Comparison of ENCODE assay signal across 8 cellular contexts in the genomic region with DNA sequence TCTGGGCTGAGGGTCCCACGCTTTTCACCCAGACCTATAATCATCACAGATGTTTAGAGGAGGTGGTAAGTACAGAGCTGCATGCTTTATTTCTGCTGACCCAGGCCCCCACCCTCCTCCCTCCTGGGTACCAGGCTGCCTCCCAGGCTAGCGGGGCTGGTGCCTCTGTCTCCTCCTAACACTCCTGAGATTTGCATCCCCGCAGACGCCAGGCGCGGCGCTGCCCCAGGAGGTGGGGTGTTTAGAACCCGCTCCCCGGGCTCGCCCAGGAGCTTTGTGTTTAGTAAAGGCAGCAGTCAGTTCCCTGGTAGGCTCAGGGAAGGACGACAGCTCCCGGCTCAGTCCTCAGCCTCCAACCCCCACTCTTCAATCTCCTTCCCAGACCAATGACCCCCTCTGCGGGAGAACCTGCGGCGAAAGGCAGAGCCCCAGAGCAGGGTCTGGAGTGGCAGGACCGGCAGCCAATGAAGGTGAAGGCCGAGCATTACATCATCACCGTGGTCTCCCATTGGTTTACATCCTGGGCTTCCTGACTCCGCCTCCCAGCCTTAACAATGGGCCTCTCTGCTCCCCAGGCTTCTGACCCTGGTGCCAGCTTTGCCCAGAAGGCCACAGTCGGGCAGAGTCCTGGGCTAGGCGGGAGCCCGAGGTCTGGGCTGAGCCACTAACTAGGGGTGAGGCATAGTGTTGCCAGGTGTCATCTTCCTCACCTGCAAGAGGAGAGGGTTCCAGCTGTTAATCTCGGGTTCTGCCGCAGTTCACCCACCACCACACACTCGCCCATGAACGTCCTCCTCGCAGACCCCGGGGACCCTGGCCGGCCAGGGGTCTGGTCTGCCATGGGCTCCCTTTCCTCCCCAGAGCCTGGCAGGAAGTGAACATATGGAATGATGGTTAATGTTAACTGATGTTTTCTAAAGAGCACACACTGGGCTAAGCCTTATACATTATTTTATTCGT. TPM values are rescaled to one million over a fixed set of nuclear protein-coding genes. Genes with fewer than 3 reads are reported as not detected.
DNase-seq lines count a peak whose midpoint lies in the region; TF ChIP-seq lines count a peak whose summit lies in the region.

No MANE protein-coding gene starts in this region.

- DNase-seq in SIG-M5 treated with dmso at 0.1 percent for 504 hours (lab: John Stamatoyannopoulos, UW; ENCODE audit: unreplicated experiment) = peak; percentile 52
- no peak for DNase-seq in SIG-M5 (lab: John Stamatoyannopoulos, UW)
- peak; percentile 34 to 57 for DNase-seq in SJSA1 (ENCODE audit: low read depth in 1 of 2, low spot score in 2 of 2)
- peak; percentile 87 for DNase-seq in foreskin melanocyte
- DNase-seq in NCI-H1105 treated with DMSO at 0.1 percent for 48 hours (lab: John Stamatoyannopoulos, UW) = no peak
- DNase-seq in cortex of kidney (lab: John Stamatoyannopoulos, UW) = no peak
- no peak for DNase-seq in activated CD4-positive, CD25-positive, alpha-beta regulatory T cell (lab: John Stamatoyannopoulos, UW)

- H3K27me3 ChIP-seq in SJSA1 (replicated peaks) = no peaks in the 10 kb centered on the region
- no peaks in the 10 kb centered on the region for H3K27me3 ChIP-seq in neural cell (ENCODE audit: insufficient read depth, low read depth, low read length)

- H3K9me2 ChIP-seq in neural cell (ENCODE audit: insufficient read depth, low read length) = no peaks in the 10 kb centered on the region

- H3K36me3 ChIP-seq in SJSA1 = no peaks in the 10 kb centered on the region
- no peaks in the 10 kb centered on the region for H3K36me3 ChIP-seq in neural cell (ENCODE audit: insufficient read depth, low read length)

- H3K27ac ChIP-seq in SJSA1 = no peak overlapping the region
- peak overlapping the region; percentile 78 for H3K27ac ChIP-seq in neural cell (ENCODE audit: low read length)

- TF ChIP-seq RAD21 in neural cell (conservative IDR thresholded peaks at IDR 0.05) = peak; percentile 34

- H3K9ac ChIP-seq in neural cell (ENCODE audit: low read length) = peak overlapping the region; percentile 72

- H3K9me3 ChIP-seq in SJSA1 (replicated peaks) (no peaks in the 10 kb centered on the region), neural cell (ENCODE audit: low read length) (no peaks in the 10 kb centered on the region)

- H2AFZ ChIP-seq in neural cell (ENCODE audit: low read depth, low read length) = peak overlapping the region; percentile 84

- H3K4me1 ChIP-seq in SJSA1 (replicated peaks) = no peaks in the 10 kb centered on the region

- no peak overlapping the region for H3K4me2 ChIP-seq in neural cell (ENCODE audit: low read length)

- H3K4me3 ChIP-seq in SJSA1 = 0 out of 2 replicates have a peak overlapping the region, but pooled peaks have one; percentile 7
- H3K4me3 ChIP-seq in neural cell (ENCODE audit: low read length) = peak overlapping the region; percentile 57

- no peaks in the 10 kb centered on the region for H3F3A ChIP-seq in neural cell (ENCODE audit: insufficient read depth, low read length, poor library complexity, severe bottlenecking)

- no peak for TF ChIP-seq EP300 in neural cell (conservative IDR thresholded peaks at IDR 0.05; ENCODE audit: poor library complexity, severe bottlenecking)

- TF ChIP-seq CTCF in neural cell (IDR thresholded peaks at IDR 0.05; ENCODE audit: poor library complexity, severe bottlenecking) = no peak

- H3K79me2 ChIP-seq in neural cell (replicated peaks; ENCODE audit: insufficient read depth, low read length) = no peaks in the 10 kb centered on the region

- no peaks in the 10 kb centered on the region for H4K20me1 ChIP-seq in neural cell (ENCODE audit: insufficient read depth)

TF ChIP-seq in neural cell, 6 proteins besides CTCF, POLR2A, EP300 and RAD21:
- TF ChIP-seq EZH2 (IDR thresholded peaks at IDR 0.05; ENCODE audit: borderline replicate concordance, insufficient read depth, low read length, poor library complexity, severe bottlenecking) (no peak), POLR2AphosphoS5 (IDR thresholded peaks at IDR 0.05) (peak; percentile 71), TAF1 (IDR thresholded peaks at IDR 0.05; ENCODE audit: low read depth) (peak; percentile 48)
- TF ChIP-seq, protein P1, sequence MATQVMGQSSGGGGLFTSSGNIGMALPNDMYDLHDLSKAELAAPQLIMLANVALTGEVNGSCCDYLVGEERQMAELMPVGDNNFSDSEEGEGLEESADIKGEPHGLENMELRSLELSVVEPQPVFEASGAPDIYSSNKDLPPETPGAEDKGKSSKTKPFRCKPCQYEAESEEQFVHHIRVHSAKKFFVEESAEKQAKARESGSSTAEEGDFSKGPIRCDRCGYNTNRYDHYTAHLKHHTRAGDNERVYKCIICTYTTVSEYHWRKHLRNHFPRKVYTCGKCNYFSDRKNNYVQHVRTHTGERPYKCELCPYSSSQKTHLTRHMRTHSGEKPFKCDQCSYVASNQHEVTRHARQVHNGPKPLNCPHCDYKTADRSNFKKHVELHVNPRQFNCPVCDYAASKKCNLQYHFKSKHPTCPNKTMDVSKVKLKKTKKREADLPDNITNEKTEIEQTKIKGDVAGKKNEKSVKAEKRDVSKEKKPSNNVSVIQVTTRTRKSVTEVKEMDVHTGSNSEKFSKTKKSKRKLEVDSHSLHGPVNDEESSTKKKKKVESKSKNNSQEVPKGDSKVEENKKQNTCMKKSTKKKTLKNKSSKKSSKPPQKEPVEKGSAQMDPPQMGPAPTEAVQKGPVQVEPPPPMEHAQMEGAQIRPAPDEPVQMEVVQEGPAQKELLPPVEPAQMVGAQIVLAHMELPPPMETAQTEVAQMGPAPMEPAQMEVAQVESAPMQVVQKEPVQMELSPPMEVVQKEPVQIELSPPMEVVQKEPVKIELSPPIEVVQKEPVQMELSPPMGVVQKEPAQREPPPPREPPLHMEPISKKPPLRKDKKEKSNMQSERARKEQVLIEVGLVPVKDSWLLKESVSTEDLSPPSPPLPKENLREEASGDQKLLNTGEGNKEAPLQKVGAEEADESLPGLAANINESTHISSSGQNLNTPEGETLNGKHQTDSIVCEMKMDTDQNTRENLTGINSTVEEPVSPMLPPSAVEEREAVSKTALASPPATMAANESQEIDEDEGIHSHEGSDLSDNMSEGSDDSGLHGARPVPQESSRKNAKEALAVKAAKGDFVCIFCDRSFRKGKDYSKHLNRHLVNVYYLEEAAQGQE (IDR thresholded peaks at IDR 0.05; ENCODE audit: borderline replicate concordance) = no peak

RNA-seq across cellular contexts. Expression of a gene that starts 57.5 kb away (rescaled TPM):
- total RNA-seq in SJSA1 (2014; rRNA removed; shearing (Covaris generic)) = 392 and 466 TPM in 2 replicates
- polyA plus RNA-seq in neural cell = 282 and 373 TPM in 2 replicates
- polyA minus RNA-seq in neural cell = 275 and 313 TPM in 2 replicates

Comparison
In these comparisons a context has a peak if more than half of its experiments do, and no peak if none do; other contexts are left out.
1. DNase-seq: peak in SIG-M5 treated with dmso at 0.1 percent for 504 hours (single experiment), SJSA1 (2 of 2) and foreskin melanocyte (single experiment); none in SIG-M5 (single experiment), NCI-H1105 treated with DMSO at 0.1 percent for 48 hours (single experiment), cortex of kidney (single experiment) and activated CD4-positive, CD25-positive, alpha-beta regulatory T cell (0 of 4).